Comparison of ENCODE assay signal across 7 cellular contexts in the genomic region with DNA sequence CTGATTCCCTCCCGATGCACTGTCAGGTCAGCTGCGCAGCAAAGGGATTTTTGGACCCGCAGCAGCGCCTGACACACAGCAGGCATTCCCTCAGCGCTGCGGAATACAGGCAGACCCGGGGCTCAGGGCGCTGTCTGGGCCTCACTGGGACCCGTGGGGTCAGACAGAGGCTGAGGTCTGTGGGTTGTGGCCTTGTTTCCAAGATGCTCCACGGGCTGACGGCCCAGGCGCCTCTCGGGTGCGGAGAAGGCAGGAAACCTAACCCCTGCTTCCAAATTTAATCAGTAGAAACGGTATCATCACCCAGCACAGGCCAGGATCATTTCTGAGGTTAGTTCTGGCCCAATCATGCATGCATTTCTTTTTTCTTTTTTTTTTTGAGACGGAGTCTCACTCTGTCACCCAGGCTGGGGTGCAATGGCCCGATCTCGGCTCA. TPM values are rescaled to one million over a fixed set of nuclear protein-coding genes. Genes with fewer than 3 reads are reported as not detected.
DNase-seq lines count a peak whose midpoint lies in the region; ATAC-seq and TF ChIP-seq lines count a peak whose summit lies in the region.
"Had no signal": no experiment of that assay in that cellular context is flagged by ENCODE, and none has a peak within 500 bp of the region (broad histone marks: within the 10 kb centered on the region; RNA-seq: fewer than 3 reads in every experiment).

No MANE protein-coding gene starts in this region.

- peak overlapping the region; percentile 84 for H3K27ac Mint-ChIP-seq in activated CD8-positive, alpha-beta memory T cell treated with anti-CD3 and anti-CD28 coated beads, Interleukin-2, amount 10 ng/mL, durations not matched to agents 7 days and 5 days

- H3K4me1 ChIP-seq in heart left ventricle: peaks cover 18 to 62% (median 49%) of the 10 kb centered on the region in 12 donors
- H3K4me1 ChIP-seq in tibial nerve: peaks cover 3 to 56% (median 47%) of the 10 kb centered on the region in 4 donors

- peaks cover 36% of the 10 kb centered on the region for H3K4me1 Mint-ChIP-seq in activated CD8-positive, alpha-beta memory T cell treated with anti-CD3 and anti-CD28 coated beads, Interleukin-2, amount 10 ng/mL, durations not matched to agents 7 days and 5 days

- no peaks in the 10 kb centered on the region for H3K27me3 ChIP-seq in heart left ventricle
- H3K27me3 ChIP-seq in tibial nerve: no peaks in the 10 kb centered on the region

- H3K4me3 Mint-ChIP-seq in activated CD8-positive, alpha-beta memory T cell treated with anti-CD3 and anti-CD28 coated beads, Interleukin-2, amount 10 ng/mL, durations not matched to agents 7 days and 5 days: peak overlapping the region; percentile 75

- H3K9me3 Mint-ChIP-seq in activated CD8-positive, alpha-beta memory T cell treated with anti-CD3 and anti-CD28 coated beads, Interleukin-2, amount 10 ng/mL, durations not matched to agents 7 days and 5 days (ENCODE audit: low read depth): no peaks in the 10 kb centered on the region

- no peak for TF ChIP-seq POLR2A in heart left ventricle (IDR thresholded peaks at IDR 0.05)
- no peak for TF ChIP-seq POLR2A in tibial nerve (IDR thresholded peaks at IDR 0.05)

- no peak for ATAC-seq in activated CD8-positive, alpha-beta memory T cell treated with anti-CD3 and anti-CD28 coated beads, Interleukin-2, amount 10 ng/mL, durations not matched to agents 7 days and 5 days
- peak in 2 of 4 donors; percentile 3 to 6 for ATAC-seq in heart left ventricle

- WGBS in heart left ventricle, 4 donors: 51 to 63% (median 58%) methylated on average over 16 to 18 of the region's 18 CpGs
- 28 to 46% methylated on average over 13 to 18 of the region's 18 CpGs for whole genome bisulfite sequencing in tibial nerve, 2 donors

- DNase-seq in activated CD8-positive, alpha-beta memory T cell treated with anti-CD3 and anti-CD28 coated beads, Interleukin-2, amount 10 ng/mL, durations not matched to agents 7 days and 5 days: no peak
- DNase-seq in activated CD8-positive, alpha-beta memory T cell treated with anti-CD3 and anti-CD28 coated beads, Interleukin-2, amount 50 U/mL, for 48 hours: no peak
- DNase-seq in heart left ventricle (peak in 1 of 5 donors; percentile 71), tibial nerve (ENCODE audit: low spot score in 2 of 2) (no peak), NCI-H1048 (lab: John Stamatoyannopoulos, UW) (no peak), NK-92 (lab: John Stamatoyannopoulos, UW; ENCODE audit: unreplicated experiment) (no peak)

- peaks cover 0 to under 1% (median 0%) of the 10 kb centered on the region in 12 donors for H3K9me3 ChIP-seq in heart left ventricle
- no peaks in the 10 kb centered on the region for H3K9me3 ChIP-seq in tibial nerve

- H3K4me3 ChIP-seq in heart left ventricle: peak overlapping the region; percentile 22 to 100 (median 67)
- H3K4me3 ChIP-seq in tibial nerve: peak overlapping the region; percentile 41 to 100 (median 81)

- peaks cover 5% of the 10 kb centered on the region for H3K36me3 Mint-ChIP-seq in activated CD8-positive, alpha-beta memory T cell treated with anti-CD3 and anti-CD28 coated beads, Interleukin-2, amount 10 ng/mL, durations not matched to agents 7 days and 5 days

- TF ChIP-seq EP300 in tibial nerve (IDR thresholded peaks at IDR 0.05): no peak

- H3K27ac ChIP-seq in heart left ventricle: peak overlapping the region; percentile 43 to 97 (median 91)
- H3K27ac ChIP-seq in tibial nerve: peak overlapping the region; percentile 90 to 96 (median 95)

- H3K36me3 ChIP-seq in heart left ventricle (peaks cover 0 to 1% (median 0%) of the 10 kb centered on the region in 9 donors), tibial nerve (peaks cover 0 to 4% (median 0%) of the 10 kb centered on the region in 3 donors)

- TF ChIP-seq CTCF in heart left ventricle (IDR thresholded peaks at IDR 0.05): no peak
- no peak for TF ChIP-seq CTCF in tibial nerve (IDR thresholded peaks at IDR 0.05)

- intact Hi-C loops in heart left ventricle (cut with DNase I): loop anchor here in 6 of 10 donors (1.0 to 5.0 kb wide), 7 partner anchors 17 to 249 kb away; a partner anchor contains a TSS

- peaks cover 5% of the 10 kb centered on the region for H3K27me3 Mint-ChIP-seq in activated CD8-positive, alpha-beta memory T cell treated with anti-CD3 and anti-CD28 coated beads, Interleukin-2, amount 10 ng/mL, durations not matched to agents 7 days and 5 days

- CTCF ChIA-PET in activated CD8-positive, alpha-beta memory T cell treated with anti-CD3 and anti-CD28 coated beads, Interleukin-2, amount 10 ng/mL, durations not matched to agents 7 days and 5 days (lab: Charles Lee): interaction anchor here (0.6 to 3.7 kb wide), 6 partner anchors 16 to 413 kb away, joined by 3 to 40 read pairs (median 4); no protein-coding TSS in a partner anchor

RNA-seq across cellular contexts. Expression of a gene that starts 0.7 kb away (rescaled TPM):
- 10 to 100 TPM; 76.9 to 83.0 TPM for total RNA-seq in activated CD8-positive, alpha-beta memory T cell treated with anti-CD3 and anti-CD28 coated beads, Interleukin-2, amount 10 ng/mL, durations not matched to agents 7 days and 5 days
- 100 to 1,000 TPM in 1 of 9 donors, 10 to 100 TPM in 8; 21.6 to 105 (median 29.4) TPM for total RNA-seq in heart left ventricle
- 10 to 100 TPM; 23.5 to 45.2 TPM for polyA plus RNA-seq in heart left ventricle
- total RNA-seq in tibial nerve: 10 to 100 TPM; 38.0 to 90.9 (median 55.3) TPM

RNA-seq across cellular contexts. Expression of a gene that starts 12.5 kb away (rescaled TPM):
- 1 to 10 TPM; 2.2 to 3.1 TPM for total RNA-seq in activated CD8-positive, alpha-beta memory T cell treated with anti-CD3 and anti-CD28 coated beads, Interleukin-2, amount 10 ng/mL, durations not matched to agents 7 days and 5 days
- 100 to 1,000 TPM in 4 of 9 donors, 10 to 100 TPM in 5; 41.7 to 347 (median 99.9) TPM for total RNA-seq in heart left ventricle
- 100 to 1,000 TPM; 131 to 376 TPM for polyA plus RNA-seq in heart left ventricle
- total RNA-seq in tibial nerve: 100 to 1,000 TPM; 582 to 977 (median 642) TPM

RNA-seq across cellular contexts. Expression of a gene that starts 24.0 kb away (rescaled TPM):
- not detected for total RNA-seq in activated CD8-positive, alpha-beta memory T cell treated with anti-CD3 and anti-CD28 coated beads, Interleukin-2, amount 10 ng/mL, durations not matched to agents 7 days and 5 days
- total RNA-seq in heart left ventricle: under 1 TPM in 3 of 9 donors, not detected in 6; 0.16 to 0.36 (median 0.20) TPM
- polyA plus RNA-seq in heart left ventricle: under 1 TPM; 0.07 to 0.11 TPM
- 1 to 10 TPM in 3 of 4 donors, under 1 TPM in 1; 0.30 to 9.0 (median 3.4) TPM for total RNA-seq in tibial nerve
- total RNA-seq: T-helper 2 cell treated with Interferon-gamma antibody and Interleukin-4, amounts not matched to agents 100 ng/mL and 5 ng/mL, for 36 hours had no signal

RNA-seq across cellular contexts. Expression of a gene that starts 30.4 kb away (rescaled TPM):
- total RNA-seq in activated CD8-positive, alpha-beta memory T cell treated with anti-CD3 and anti-CD28 coated beads, Interleukin-2, amount 10 ng/mL, durations not matched to agents 7 days and 5 days: 10 to 100 TPM; 65.0 to 68.1 TPM
- total RNA-seq in heart left ventricle: 10 to 100 TPM; 32.0 to 78.0 (median 41.5) TPM
- polyA plus RNA-seq in heart left ventricle: 10 to 100 TPM; 38.8 to 75.2 TPM
- 10 to 100 TPM; 28.2 to 73.5 (median 51.5) TPM for total RNA-seq in tibial nerve

RNA-seq across cellular contexts. Expression of a gene that starts 31.6 kb away (rescaled TPM):
- total RNA-seq in activated CD8-positive, alpha-beta memory T cell treated with anti-CD3 and anti-CD28 coated beads, Interleukin-2, amount 10 ng/mL, durations not matched to agents 7 days and 5 days: under 1 TPM in 1 of 2 experiments, not detected in 1; 0.59 TPM
- not detected for total RNA-seq in heart left ventricle
- not detected for polyA plus RNA-seq in heart left ventricle
- not detected for total RNA-seq in tibial nerve
- total RNA-seq: T-helper 2 cell treated with Interferon-gamma antibody and Interleukin-4, amounts not matched to agents 100 ng/mL and 5 ng/mL, for 36 hours had no signal

Comparison
In these comparisons a context has a peak if more than half of its experiments do, and no peak if none do; other contexts are left out.
1. RNA of a gene that starts 12.5 kb away (total RNA-seq): 582 to 977 TPM in tibial nerve and 41.7 to 347 TPM in heart left ventricle; 2.2 to 3.1 TPM in activated CD8-positive, alpha-beta memory T cell treated with anti-CD3 and anti-CD28 coated beads, Interleukin-2, amount 10 ng/mL, durations not matched to agents 7 days and 5 days; every median in the first group is over 10 times any median in the second.